ENCODE assay signal across 1 cellular context in the genomic region with DNA sequence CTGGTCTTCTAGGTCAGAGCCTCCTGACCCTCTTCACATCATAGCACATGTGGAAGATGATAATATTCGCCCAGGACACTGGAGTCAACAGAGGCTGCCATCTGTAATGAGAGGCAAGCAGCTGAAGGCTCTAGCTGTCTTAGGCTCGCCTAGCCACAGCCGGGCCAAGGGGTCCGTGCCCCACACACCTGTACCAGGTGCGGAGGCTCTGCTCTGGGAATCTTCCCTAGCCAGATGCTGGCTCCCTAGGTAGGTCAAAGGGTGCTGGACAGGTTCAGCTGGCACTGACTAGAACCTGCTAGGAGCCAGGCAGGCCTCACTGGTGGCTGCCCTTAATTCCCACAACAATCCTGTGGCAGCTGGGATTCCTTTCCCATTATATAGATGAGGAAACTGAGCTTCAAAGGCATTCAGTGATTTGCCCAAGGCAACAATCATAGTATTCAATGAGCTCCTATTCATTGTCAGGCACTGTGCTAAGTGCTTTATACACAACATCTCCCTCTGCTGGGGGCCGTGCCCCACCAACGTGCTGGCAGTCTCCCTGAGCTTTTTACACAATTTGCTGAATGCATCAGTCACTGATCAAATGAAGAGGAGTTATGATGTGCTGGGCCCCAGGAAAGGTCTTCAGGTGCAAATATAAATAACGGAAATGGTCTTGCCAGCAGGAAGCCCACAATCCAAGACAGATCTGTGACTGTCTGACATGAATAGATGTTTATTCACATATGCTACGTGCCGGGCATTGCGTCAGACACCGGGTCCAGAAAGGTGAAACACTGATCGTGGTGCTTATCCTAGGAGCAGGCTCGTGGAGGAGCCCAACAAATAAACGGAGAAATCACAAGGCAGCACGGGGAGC.
TF ChIP-seq lines count a peak whose summit lies in the region.

No MANE protein-coding gene starts in this region.

TF ChIP-seq in GM23338, 12 proteins besides CTCF, POLR2A, EP300 and RAD21 (continued from another document):
- TF ChIP-seq REST (IDR thresholded peaks at IDR 0.05; ENCODE audit: unreplicated experiment): no peak
- TF ChIP-seq ZNF114 (CRISPR knock-in tag; IDR thresholded peaks at IDR 0.05): no peak
- TF ChIP-seq POLR2AphosphoS5 (IDR thresholded peaks at IDR 0.05; ENCODE audit: low read depth): no peak
- no peak for TF ChIP-seq EZH2 (IDR thresholded peaks at IDR 0.05; ENCODE audit: low read depth, unreplicated experiment)
- no peak for TF ChIP-seq NANOG (IDR thresholded peaks at IDR 0.05; ENCODE audit: borderline replicate concordance)
- TF ChIP-seq ETS1 (IDR thresholded peaks at IDR 0.05): no peak
- no peak for TF ChIP-seq JUNB (IDR thresholded peaks at IDR 0.05; ENCODE audit: unreplicated experiment)
- TF ChIP-seq ZNF331 (CRISPR knock-in tag; IDR thresholded peaks at IDR 0.05; ENCODE audit: low read depth): no peak
- no peak for TF ChIP-seq STAT1 (IDR thresholded peaks at IDR 0.05; ENCODE audit: unreplicated experiment)
- no peak for TF ChIP-seq EZH2phosphoT487 (IDR thresholded peaks at IDR 0.05; ENCODE audit: unreplicated experiment)
